Comparison of ENCODE assay signal across 8 cellular contexts in the genomic region with DNA sequence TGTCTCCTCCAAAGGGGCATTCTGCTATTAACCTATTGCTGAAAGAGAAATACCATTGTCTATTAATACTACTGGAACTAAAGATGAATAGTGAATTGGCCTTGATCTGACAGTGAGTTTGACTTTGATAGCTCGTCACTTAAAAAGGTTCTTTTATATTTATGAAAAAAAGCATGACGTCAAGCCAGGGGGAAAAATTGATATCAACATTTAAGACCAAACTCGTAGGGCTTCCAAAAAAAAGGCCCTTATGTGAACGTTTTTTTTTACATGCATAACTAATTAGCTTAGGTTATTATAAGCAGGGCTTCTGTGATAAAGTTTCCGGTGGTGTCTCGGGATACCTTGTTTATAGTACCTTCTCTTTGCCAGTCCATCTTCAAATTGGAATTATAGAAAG.
"Had no signal": no experiment of that assay in that cellular context is flagged by ENCODE, and none has a peak within 500 bp of the region (broad histone marks: within the 10 kb centered on the region; RNA-seq: fewer than 3 reads in every experiment).

No MANE protein-coding gene starts in this region.

- ATAC-seq: HCT116 had no signal

- H3K9me3 ChIP-seq: HAP-1 had no signal

- H3K27ac ChIP-seq: GM23248, HL-60 had no signal

- H3K4me3 ChIP-seq: GM23248, HAP-1 had no signal

- DNase-seq: GM23248, GOT3, H7, HFFc6, KBM-7 had no signal

- H3K36me3 ChIP-seq: HAP-1 had no signal

- H2AFZ ChIP-seq: GM23248 had no signal

- H3K9ac ChIP-seq: GM23248 had no signal
